Comparison of ENCODE assay signal across 7 cellular contexts in the genomic region with DNA sequence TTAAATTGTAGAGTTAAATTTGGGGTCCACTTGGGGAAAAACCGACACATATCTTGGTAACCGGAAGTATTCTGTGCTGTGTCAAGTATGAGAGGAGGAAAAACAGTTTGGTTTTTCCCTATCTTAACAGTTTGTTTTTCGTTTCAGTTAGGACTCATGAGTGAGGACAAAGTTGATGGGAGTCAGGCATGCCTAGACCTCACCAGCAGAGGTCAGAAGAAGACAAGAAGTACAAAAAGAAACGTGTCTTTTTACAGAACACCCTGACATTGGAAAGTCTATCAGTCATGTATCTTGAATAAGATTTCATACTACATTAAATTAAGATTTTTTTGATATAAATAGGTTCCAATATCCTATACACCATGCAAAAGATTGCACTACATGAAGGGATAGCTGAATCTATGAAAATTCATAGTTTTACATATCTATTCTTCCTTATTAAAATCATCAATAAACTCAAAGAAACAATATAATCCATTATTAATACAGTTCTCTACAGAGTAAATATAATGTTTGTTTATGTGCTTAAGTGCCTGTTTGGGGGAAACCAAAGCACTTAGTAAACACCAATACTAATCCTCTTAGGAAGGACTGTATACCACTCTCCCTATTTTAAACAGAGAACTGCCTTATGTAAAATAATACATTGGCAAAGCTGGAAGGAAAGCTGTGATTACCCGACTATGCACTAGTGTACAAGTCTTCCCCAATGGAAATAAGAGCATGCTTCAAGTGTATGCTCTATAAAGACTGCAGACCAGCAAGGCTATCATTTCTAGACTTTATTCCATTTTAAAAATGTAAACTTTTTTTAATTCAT.
DNase-seq lines count a peak whose midpoint lies in the region; TF ChIP-seq lines count a peak whose summit lies in the region.

No MANE protein-coding gene starts in this region.

- peak; percentile 45 for DNase-seq in ELF-1 (ENCODE audit: low read depth, low spot score)
- peak; percentile 37 for DNase-seq in GM20000 (ENCODE audit: low spot score)
- DNase-seq in HS-27A (ENCODE audit: low read depth): peak; percentile 8
- DNase-seq in RPMI7951 (ENCODE audit: low read depth): peak; percentile 65
- DNase-seq in astrocyte of the spinal cord (ENCODE audit: low read depth, low spot score): peak; percentile 71
- DNase-seq in immature natural killer cell: peak; percentile 33 to 51 (median 48)
- DNase-seq in stimulated activated CD4-positive, alpha-beta T cell treated with anti-CD3 and anti-CD28 coated beads, Interleukin-2, amount 100 ng/mL, for 48 hours: peak; percentile 16 to 29

- in situ Hi-C loops in astrocyte of the spinal cord (cut with HindIII; ENCODE audit: low sequenced_read_pairs): no loop called here

- peaks cover 1 to 5% (median 2%) of the 10 kb centered on the region in 3 donors for H3K27me3 Mint-ChIP-seq in immature natural killer cell (ENCODE audit: low read depth in 3 of 3)

- H3K9me3 Mint-ChIP-seq in immature natural killer cell: no peaks in the 10 kb centered on the region

- H3K27ac Mint-ChIP-seq in immature natural killer cell: no peak overlapping the region

- no peak overlapping the region for H3K4me3 Mint-ChIP-seq in immature natural killer cell

- H3K36me3 Mint-ChIP-seq in immature natural killer cell: no peaks in the 10 kb centered on the region

- H3K4me1 Mint-ChIP-seq in immature natural killer cell: peaks cover 0 to 2% of the 10 kb centered on the region in 2 donors

- no peak overlapping the region for H3K4me3 ChIP-seq in astrocyte of the spinal cord (ENCODE audit: low read depth, low read length)

- TF ChIP-seq CTCF in GM20000 (IDR thresholded peaks at IDR 0.05; ENCODE audit: extremely low read depth, missing control alignments) (peak; percentile 33), astrocyte of the spinal cord (IDR thresholded peaks at IDR 0.05; ENCODE audit: low read depth, low read length) (peak; percentile 83)

Comparison
In these comparisons a context has a peak if more than half of its experiments do, and no peak if none do; other contexts are left out.
1. DNase-seq: peak in every context shown above with its lines; median percentile 71 in astrocyte of the spinal cord; 65 in RPMI7951; 48 in immature natural killer cell; 45 in ELF-1; 37 in GM20000; 22 in stimulated activated CD4-positive, alpha-beta T cell treated with anti-CD3 and anti-CD28 coated beads, Interleukin-2, amount 100 ng/mL, for 48 hours; 8 in HS-27A.